Comparison of ENCODE assay signal across 18 cellular contexts in the genomic region with DNA sequence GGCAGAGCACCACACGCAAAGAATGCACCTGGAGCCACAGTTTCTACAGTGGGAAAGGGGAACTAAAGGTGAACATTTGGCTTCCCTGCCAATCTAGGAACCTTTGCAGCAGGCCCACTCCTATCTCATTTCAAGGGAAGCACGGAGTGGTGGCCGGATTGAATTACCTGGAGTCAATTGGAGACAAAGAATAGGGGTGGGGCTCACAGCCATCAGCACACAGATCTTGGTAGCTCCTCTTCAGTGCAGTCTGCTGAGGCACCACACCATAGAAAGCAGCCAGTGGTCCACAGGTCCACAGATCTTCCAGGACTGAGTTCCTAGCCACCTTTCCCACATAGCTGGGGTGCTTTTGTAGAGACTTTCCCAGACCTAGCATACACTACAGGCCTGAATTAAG. TPM values are rescaled to one million over a fixed set of nuclear protein-coding genes. Genes with fewer than 3 reads are reported as not detected.
"Had no signal": no experiment of that assay in that cellular context is flagged by ENCODE, and none has a peak within 500 bp of the region (broad histone marks: within the 10 kb centered on the region; RNA-seq: fewer than 3 reads in every experiment).

No MANE protein-coding gene starts in this region.

- H3K27ac ChIP-seq: breast epithelium, right atrium auricular region, tibial artery, VCaP had no signal

- DNase-seq: activated CD4-positive, alpha-beta memory T cell treated with anti-CD3 and anti-CD28 coated beads, Interleukin-2, amount 10 ng/mL, durations not matched to agents 7 days and 5 days; activated CD4-positive, alpha-beta T cell treated with anti-CD3 and anti-CD28 coated beads for 36 hours; activated CD8-positive, alpha-beta memory T cell treated with anti-CD3 and anti-CD28 coated beads, Interleukin-2, amount 50 U/mL, for 48 hours; activated naive CD4-positive, alpha-beta T cell; aorta; dermis blood vessel endothelial cell; hippocampal formation; left cardiac atrium; mammary epithelial cell; mucosa of descending colon; naive thymus-derived CD8-positive, alpha-beta T cell; small intestine; T-helper 9 cell; tibial artery had no signal

- H3K27me3 ChIP-seq: breast epithelium, right atrium auricular region had no signal

- H3K36me3 ChIP-seq: breast epithelium, right atrium auricular region, tibial artery had no signal

- ATAC-seq: activated CD4-positive, alpha-beta T cell treated with anti-CD3 and anti-CD28 coated beads for 36 hours; left cardiac atrium; mucosa of descending colon; naive thymus-derived CD8-positive, alpha-beta T cell had no signal

- H3K4me3 ChIP-seq: breast epithelium, mucosa of descending colon, right atrium auricular region, tibial artery had no signal

- H3K4me1 ChIP-seq: breast epithelium, right atrium auricular region, tibial artery had no signal

- H3K9me3 ChIP-seq: breast epithelium, mucosa of descending colon, right atrium auricular region, tibial artery had no signal

RNA-seq across cellular contexts. Expression of a gene that starts 43.5 kb away (rescaled TPM):
- total RNA-seq: activated CD4-positive, alpha-beta memory T cell treated with anti-CD3 and anti-CD28 coated beads, Interleukin-2, amount 10 ng/mL, durations not matched to agents 7 days and 5 days; activated CD4-positive, alpha-beta T cell treated with anti-CD3 and anti-CD28 coated beads for 36 hours; aorta; breast epithelium; dermis blood vessel endothelial cell; left cardiac atrium; mammary epithelial cell; naive thymus-derived CD8-positive, alpha-beta T cell; posterior vena cava had no signal
